ENCODE assay signal across 20 cellular contexts in genomic region chr1:54108156-54108555, GRCh38. TPM values are rescaled to one million over a fixed set of nuclear protein-coding genes. Genes with fewer than 3 reads are reported as not detected.
DNase-seq lines count a peak whose midpoint lies in the region; ATAC-seq and TF ChIP-seq lines count a peak whose summit lies in the region.
"Had no signal": no experiment of that assay in that cellular context is flagged by ENCODE, and none has a peak within 500 bp of the region (broad histone marks: within the 10 kb centered on the region; RNA-seq: fewer than 3 reads in every experiment).

No MANE protein-coding gene starts in this region.

- CTCF ChIA-PET in activated CD8-positive, alpha-beta T cell treated with anti-CD3 and anti-CD28 coated beads for 36 hours (lab: Charles Lee): interaction anchor here (0.6 to 1.2 kb wide), 4 partner anchors 18 to 391 kb away, joined by 3 to 4 read pairs (median 3); no protein-coding TSS in a partner anchor
- CTCF ChIA-PET in GM10248 (lab: Yijun Ruan, JAX) (interaction anchor here (0.7 to 1.7 kb wide), 2 partner anchors 11 to 13 kb away, joined by 3 to 5 read pairs; no protein-coding TSS in a partner anchor), WTC11 (lab: Charles Lee) (interaction anchor here (1.8 to 2.1 kb wide), 2 partner anchors 26 to 74 kb away, joined by 4 to 7 read pairs; no protein-coding TSS in a partner anchor)

- POLR2A ChIA-PET in activated CD8-positive, alpha-beta T cell treated with anti-CD3 and anti-CD28 coated beads for 36 hours (lab: Charles Lee): no interaction called here
- POLR2A ChIA-PET in GM10248 (lab: Yijun Ruan, JAX): no interaction called here
- POLR2A ChIA-PET in WTC11 (lab: Charles Lee): no interaction called here

- H3K36me3 Mint-ChIP-seq in activated CD8-positive, alpha-beta T cell treated with anti-CD3 and anti-CD28 coated beads for 36 hours (ENCODE audit: low read depth): no peaks in the 10 kb centered on the region
- no peaks in the 10 kb centered on the region for H3K36me3 Mint-ChIP-seq in WTC11
- H3K36me3 Mint-ChIP-seq: CD4-positive, alpha-beta memory T cell had no signal

- peak overlapping the region; percentile 81 for H3K27ac ChIP-seq in WERI-Rb-1

- TF ChIP-seq POLR2A in erythroblast (IDR thresholded peaks at IDR 0.05; ENCODE audit: low read length): no peak

- H3K9me3 Mint-ChIP-seq in activated CD8-positive, alpha-beta T cell treated with anti-CD3 and anti-CD28 coated beads for 36 hours: no peaks in the 10 kb centered on the region
- no peaks in the 10 kb centered on the region for H3K9me3 Mint-ChIP-seq in WTC11
- H3K9me3 Mint-ChIP-seq: CD4-positive, alpha-beta memory T cell; GM23338; H9 had no signal

- H3K4me1 Mint-ChIP-seq in activated CD8-positive, alpha-beta T cell treated with anti-CD3 and anti-CD28 coated beads for 36 hours (ENCODE audit: low read depth): no peaks in the 10 kb centered on the region
- H3K4me1 Mint-ChIP-seq in WTC11: 0 out of 2 replicates have a peak, but pooled peaks cover 2% of the 10 kb centered on the region
- H3K4me1 Mint-ChIP-seq: CD4-positive, alpha-beta memory T cell had no signal

- H3K9me3 ChIP-seq in WERI-Rb-1 (ENCODE audit: severe bottlenecking): no peaks in the 10 kb centered on the region

- TF ChIP-seq CTCF in WERI-Rb-1 (IDR thresholded peaks at IDR 0.05; ENCODE audit: low read depth, low read length) (no peak), GM10248 (IDR thresholded peaks at IDR 0.05; ENCODE audit: control extremely low read depth, extremely low read depth, low read depth, missing control alignments) (no peak), WTC11 (IDR thresholded peaks at IDR 0.05) (no peak)
- no peak for TF ChIP-seq CTCF in activated CD8-positive, alpha-beta T cell treated with anti-CD3 and anti-CD28 coated beads for 36 hours (IDR thresholded peaks at IDR 0.05)

- H3K27me3 ChIP-seq in WERI-Rb-1 (ENCODE audit: insufficient read depth, low read depth, severe bottlenecking): no peaks in the 10 kb centered on the region

- H3K36me3 ChIP-seq in WERI-Rb-1: no peaks in the 10 kb centered on the region

- H3K4me3 ChIP-seq in WERI-Rb-1 (ENCODE audit: low read depth, low read length): no peak overlapping the region
- H3K4me3 ChIP-seq: GM12878, GM23338 had no signal

- ATAC-seq in activated CD8-positive, alpha-beta T cell treated with anti-CD3 and anti-CD28 coated beads for 36 hours: no peak
- ATAC-seq in HG02970 (IDR thresholded peaks at IDR 0.05; ENCODE audit: low FRiP score, unreplicated experiment) (no peak), WTC11 (no peak)
- ATAC-seq: GM12878, GM23338, HCT116 had no signal

- intact Hi-C loops in activated CD8-positive, alpha-beta T cell treated with anti-CD3 and anti-CD28 coated beads for 36 hours (cut with micrococcal nuclease): no loop called here

- no peaks in the 10 kb centered on the region for H3K27me3 Mint-ChIP-seq in activated CD8-positive, alpha-beta T cell treated with anti-CD3 and anti-CD28 coated beads for 36 hours
- no peaks in the 10 kb centered on the region for H3K27me3 Mint-ChIP-seq in WTC11 (ENCODE audit: low read depth)
- H3K27me3 Mint-ChIP-seq: CD4-positive, alpha-beta memory T cell had no signal

- H3K4me3 Mint-ChIP-seq in activated CD8-positive, alpha-beta T cell treated with anti-CD3 and anti-CD28 coated beads for 36 hours: no peak overlapping the region
- no peak overlapping the region for H3K4me3 Mint-ChIP-seq in WTC11
- H3K4me3 Mint-ChIP-seq: CD4-positive, alpha-beta memory T cell; GM23338; H9 had no signal

- DNase-seq in NCI-H82 treated with DMSO at 0.1 percent for 48 hours (lab: John Stamatoyannopoulos, UW; ENCODE audit: unreplicated experiment): peak; percentile 80
- DNase-seq in WERI-Rb-1: peak; percentile 44
- DNase-seq in erythroblast (lab: John Stamatoyannopoulos, UW): peak; percentile 67 to 87
- no peak for DNase-seq in activated CD8-positive, alpha-beta T cell treated with anti-CD3 and anti-CD28 coated beads for 36 hours
- DNase-seq in GM10248 (ENCODE audit: extremely low spot score): no peak
- no peak for DNase-seq in WTC11 (ENCODE audit: low spot score)
- DNase-seq: C1 segment of cervical spinal cord; Calu3; CD4-positive, alpha-beta memory T cell; COR-L47; DMS153; DND-41; H9 had no signal

- no peak overlapping the region for H3K27ac Mint-ChIP-seq in activated CD8-positive, alpha-beta T cell treated with anti-CD3 and anti-CD28 coated beads for 36 hours
- no peak overlapping the region for H3K27ac Mint-ChIP-seq in WTC11
- H3K27ac Mint-ChIP-seq: GM23338, H9 had no signal

TF ChIP-seq in WTC11, 78 proteins besides CTCF, POLR2A, EP300 and RAD21:
- TF ChIP-seq, protein P1, sequence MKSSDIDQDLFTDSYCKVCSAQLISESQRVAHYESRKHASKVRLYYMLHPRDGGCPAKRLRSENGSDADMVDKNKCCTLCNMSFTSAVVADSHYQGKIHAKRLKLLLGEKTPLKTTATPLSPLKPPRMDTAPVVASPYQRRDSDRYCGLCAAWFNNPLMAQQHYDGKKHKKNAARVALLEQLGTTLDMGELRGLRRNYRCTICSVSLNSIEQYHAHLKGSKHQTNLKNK (CRISPR knock-in tag; IDR thresholded peaks at IDR 0.05): no peak
- TF ChIP-seq ZNF425 (CRISPR knock-in tag; conservative IDR thresholded peaks at IDR 0.05): no peak

RNA-seq across cellular contexts. Expression of gene CDCP2, which starts 44.6 kb away (rescaled TPM):
- under 1 TPM in 1 of 2 experiments, not detected in 1; 0.18 TPM for total RNA-seq in activated CD8-positive, alpha-beta T cell treated with anti-CD3 and anti-CD28 coated beads for 36 hours
- total RNA-seq in WTC11 (2021): 0.07 TPM in 1 of 3 replicates, not detected in the others
- total RNA-seq: A172, A673, Calu3, GM23338, H4, H9 had no signal

RNA-seq across cellular contexts. Expression of gene TCEANC2, which starts 54.7 kb away (rescaled TPM):
- 10 to 100 TPM; 11.1 to 11.2 TPM for total RNA-seq in activated CD8-positive, alpha-beta T cell treated with anti-CD3 and anti-CD28 coated beads for 36 hours
- total RNA-seq in WTC11 (2021): 4.7 to 6.9 TPM (median 6.3 TPM) in 3 replicates

RNA-seq across cellular contexts. Expression of gene TMEM59, which starts 55.2 kb away (rescaled TPM):
- total RNA-seq in activated CD8-positive, alpha-beta T cell treated with anti-CD3 and anti-CD28 coated beads for 36 hours: 100 to 1,000 TPM in 1 of 2 experiments, 10 to 100 TPM in 1; 93.4 to 109 TPM
- total RNA-seq in WTC11 (2021): 122 to 133 TPM (median 128 TPM) in 3 replicates

Comparison
In these comparisons a context has a peak if more than half of its experiments do, and no peak if none do; other contexts are left out.
1. DNase-seq: peak in NCI-H82 treated with DMSO at 0.1 percent for 48 hours (single experiment), WERI-Rb-1 (single experiment) and erythroblast (2 of 2); none in activated CD8-positive, alpha-beta T cell treated with anti-CD3 and anti-CD28 coated beads for 36 hours (single experiment), GM10248 (single experiment) and WTC11 (single experiment).